Comparison of ENCODE assay signal across 8 cellular contexts in genomic region chr15:78065284-78065872, GRCh38. TPM values are rescaled to one million over a fixed set of nuclear protein-coding genes. Genes with fewer than 3 reads are reported as not detected.
A peak's percentile ranks its signal among the peaks of the same experiment; 100 is the strongest.
DNase-seq lines count a peak whose midpoint lies in the region; ATAC-seq and TF ChIP-seq lines count a peak whose summit lies in the region.

No MANE protein-coding gene starts in this region.

- POLR2A ChIA-PET in GM10248 (lab: Yijun Ruan, JAX): no interaction called here

- H3K4me1 ChIP-seq in left lung (peaks cover 72 to 98% of the 10 kb centered on the region in 2 donors), tibial artery (peaks cover 0 to 100% (median 80%) of the 10 kb centered on the region in 4 donors)

- in situ Hi-C loops in brain microvascular endothelial cell (cut with HindIII; ENCODE audit: low pct_ligation_motif_present, low sequenced_read_pairs): no loop called here

- H3K36me3 ChIP-seq in brain microvascular endothelial cell (replicated peaks): no peaks in the 10 kb centered on the region
- H3K36me3 ChIP-seq in left lung: no peaks in the 10 kb centered on the region
- no peaks in the 10 kb centered on the region for H3K36me3 ChIP-seq in tibial artery

- H3K9me3 ChIP-seq in left lung (no peaks in the 10 kb centered on the region), tibial artery (no peaks in the 10 kb centered on the region)

- no peak overlapping the region for H3K4me3 ChIP-seq in brain microvascular endothelial cell (ENCODE audit: low read depth, low read length)
- no peak overlapping the region for H3K4me3 ChIP-seq in left lung
- H3K4me3 ChIP-seq in tibial artery: peak overlapping the region in 1 of 2 donors; percentile 22

- TF ChIP-seq CTCF in brain microvascular endothelial cell (IDR thresholded peaks at IDR 0.05; ENCODE audit: low read depth, low read length, missing control alignments) (no peak), left lung (IDR thresholded peaks at IDR 0.05) (no peak), tibial artery (IDR thresholded peaks at IDR 0.05) (no peak), GM10248 (IDR thresholded peaks at IDR 0.05; ENCODE audit: control extremely low read depth, extremely low read depth, low read depth, missing control alignments) (no peak)

- H3K27me3 ChIP-seq in brain microvascular endothelial cell (replicated peaks): no peaks in the 10 kb centered on the region
- H3K27me3 ChIP-seq in left lung: no peaks in the 10 kb centered on the region
- H3K27me3 ChIP-seq in tibial artery: no peaks in the 10 kb centered on the region

- ATAC-seq in left lung: peak; percentile 71
- ATAC-seq in HG03469 (IDR thresholded peaks at IDR 0.05; ENCODE audit: unreplicated experiment): no peak
- no peak for ATAC-seq in GM21576 (IDR thresholded peaks at IDR 0.05; ENCODE audit: unreplicated experiment)

- peak overlapping the region; percentile 90 for H3K27ac ChIP-seq in brain microvascular endothelial cell
- peak overlapping the region; percentile 81 to 85 for H3K27ac ChIP-seq in left lung
- H3K27ac ChIP-seq in tibial artery: peak overlapping the region; percentile 81 to 87

- DNase-seq in Ammon's horn (ENCODE audit: low spot score): peak; percentile 77
- peak; percentile 39 for DNase-seq in LoVo (ENCODE audit: low spot score)
- peak; percentile 99 for DNase-seq in brain microvascular endothelial cell
- DNase-seq in left lung: peak; percentile 57 to 81
- peak; percentile 91 to 94 for DNase-seq in tibial artery
- DNase-seq in GM10248 (ENCODE audit: extremely low spot score): no peak

- intact Hi-C loops in left lung (cut with DNase I): no loop called here
- intact Hi-C loops in tibial artery (cut with DNase I; ENCODE audit: low total_unique reads): loop anchor here (5.0 kb wide), 1 partner anchor 53 kb away; no protein-coding TSS in a partner anchor

- CTCF ChIA-PET in GM10248 (lab: Yijun Ruan, JAX): interaction anchor here (0.8 to 1.0 kb wide), 4 partner anchors 9 to 18 kb away, joined by 3 to 4 read pairs (median 4); no protein-coding TSS in a partner anchor

RNA-seq across cellular contexts. Expression of gene TBC1D2B, which starts 12.1 kb away (rescaled TPM):
- 10 to 100 TPM; 56.2 to 64.9 TPM for total RNA-seq in left lung

RNA-seq across cellular contexts. Expression of gene SH2D7, which starts 27.0 kb away (rescaled TPM):
- total RNA-seq in left lung: not detected
